Comparison of ENCODE assay signal across 8 cellular contexts in the genomic region with DNA sequence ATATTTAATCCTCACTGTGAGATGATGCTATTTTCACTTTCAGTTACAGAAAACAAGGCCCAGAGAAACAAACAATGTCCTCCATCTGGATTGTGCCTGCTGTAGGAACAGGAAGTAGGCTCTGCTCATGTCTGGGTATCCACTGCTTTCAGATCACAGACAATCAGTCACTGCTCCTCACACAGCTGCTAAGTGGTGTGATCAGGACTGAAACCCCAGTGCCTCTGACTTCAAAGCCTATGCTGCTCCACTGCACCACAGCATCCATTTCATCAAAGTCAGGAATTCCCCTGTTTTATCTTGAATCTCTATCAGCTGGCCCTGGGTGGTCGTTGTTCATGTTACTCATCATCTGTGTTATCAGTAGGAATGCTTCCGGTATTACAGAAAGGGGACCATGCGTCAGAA.
DNase-seq lines count a peak whose midpoint lies in the region; ATAC-seq, FAIRE-seq and TF ChIP-seq lines count a peak whose summit lies in the region.

No MANE protein-coding gene starts in this region.

- peak; percentile 94 for ATAC-seq in GM21367 (IDR thresholded peaks at IDR 0.05; ENCODE audit: unreplicated experiment)
- peak; percentile 97 to 99 for ATAC-seq in stimulated activated naive B cell treated with anti-CD40 and anti-IgM and Interleukin-4, amounts not matched to agents 10 μg/mL and 1 μg/mL and 100 μg/mL, for 72 hours (replicated peaks)

- DNase-seq in CD4-positive, alpha-beta memory T cell, result peak; percentile 13 to 65 (median 31)
- DNase-seq in HS-5 (ENCODE audit: low read depth), result peak; percentile 23
- DNase-seq in astrocyte (ENCODE audit: low read depth), result peak; percentile 70
- peak; percentile 26 for DNase-seq in stimulated activated naive B cell treated with anti-CD40 and anti-IgM and Interleukin-4, amounts not matched to agents 10 μg/mL and 1 μg/mL and 100 μg/mL, for 72 hours
- DNase-seq in HCEC 1CT, result no peak
- DNase-seq in esophagus muscularis mucosa (ENCODE audit: extremely low spot score), result no peak
- DNase-seq in osteocyte (ENCODE audit: extremely low spot score, unreplicated experiment), result no peak

- H3K9me3 ChIP-seq in CD4-positive, alpha-beta memory T cell (ENCODE audit: control insufficient read depth in 1 of 2, low read length in 2 of 2), result no peaks in the 10 kb centered on the region
- H3K9me3 ChIP-seq in astrocyte (ENCODE audit: insufficient read depth, low read depth, low read length), result no peaks in the 10 kb centered on the region
- peaks cover 0 to 4% (median 0%) of the 10 kb centered on the region in 4 donors for H3K9me3 ChIP-seq in esophagus muscularis mucosa

- peaks cover 26 to 51% (median 31%) of the 10 kb centered on the region in 4 donors for H3K4me1 Mint-ChIP-seq in CD4-positive, alpha-beta memory T cell
- H3K4me1 Mint-ChIP-seq in astrocyte (ENCODE audit: low read depth, unreplicated experiment), result peaks cover 5% of the 10 kb centered on the region
- H3K4me1 Mint-ChIP-seq in stimulated activated naive B cell treated with anti-CD40 and anti-IgM and Interleukin-4, amounts not matched to agents 10 μg/mL and 1 μg/mL and 100 μg/mL, for 72 hours, result peaks cover 11 to 28% of the 10 kb centered on the region in 2 donors
- peaks cover 21% of the 10 kb centered on the region for H3K4me1 Mint-ChIP-seq in osteocyte (ENCODE audit: unreplicated experiment)

- no peak for FAIRE-seq in astrocyte (lab: Jason Lieb, UNC)

- H4K20me1 ChIP-seq in astrocyte (ENCODE audit: insufficient read depth, low read length), result no peaks in the 10 kb centered on the region

- intact Hi-C loops in CD4-positive, alpha-beta memory T cell (cut with micrococcal nuclease), result no loop called here
- intact Hi-C loops in esophagus muscularis mucosa (cut with DNase I), result loop anchor here (10.0 kb wide), 1 partner anchor 522 kb away; no protein-coding TSS in a partner anchor

- peak overlapping the region in 5 of 8 donors; percentile 29 to 62 (median 51) for H3K4me3 Mint-ChIP-seq in CD4-positive, alpha-beta memory T cell
- H3K4me3 Mint-ChIP-seq in astrocyte (ENCODE audit: unreplicated experiment), result no peak overlapping the region
- H3K4me3 Mint-ChIP-seq in stimulated activated naive B cell treated with anti-CD40 and anti-IgM and Interleukin-4, amounts not matched to agents 10 μg/mL and 1 μg/mL and 100 μg/mL, for 72 hours, result no peak overlapping the region
- no peak overlapping the region for H3K4me3 Mint-ChIP-seq in osteocyte (ENCODE audit: unreplicated experiment)

- no peak for TF ChIP-seq POLR2A in esophagus muscularis mucosa (IDR thresholded peaks at IDR 0.05; ENCODE audit: low read depth)

- no peaks in the 10 kb centered on the region for H3K79me2 ChIP-seq in astrocyte (ENCODE audit: insufficient read depth, low read length)

- peaks cover 0 to 4% (median 0%) of the 10 kb centered on the region in 8 donors for H3K9me3 Mint-ChIP-seq in CD4-positive, alpha-beta memory T cell
- H3K9me3 Mint-ChIP-seq in astrocyte (ENCODE audit: unreplicated experiment) (peaks cover 3% of the 10 kb centered on the region), osteocyte (ENCODE audit: unreplicated experiment) (peaks cover 6% of the 10 kb centered on the region)
- peaks cover 0 to 7% of the 10 kb centered on the region in 2 donors for H3K9me3 Mint-ChIP-seq in stimulated activated naive B cell treated with anti-CD40 and anti-IgM and Interleukin-4, amounts not matched to agents 10 μg/mL and 1 μg/mL and 100 μg/mL, for 72 hours

- 78% methylated on average over 3 of the region's 3 CpGs for WGBS in esophagus muscularis mucosa

- peak overlapping the region in 6 of 7 donors; percentile 64 to 87 (median 82) for H3K27ac Mint-ChIP-seq in CD4-positive, alpha-beta memory T cell
- H3K27ac Mint-ChIP-seq in astrocyte (ENCODE audit: unreplicated experiment), result peak overlapping the region; percentile 17
- peak overlapping the region; percentile 31 for H3K27ac Mint-ChIP-seq in stimulated activated naive B cell treated with anti-CD40 and anti-IgM and Interleukin-4, amounts not matched to agents 10 μg/mL and 1 μg/mL and 100 μg/mL, for 72 hours
- no peak overlapping the region for H3K27ac Mint-ChIP-seq in osteocyte (ENCODE audit: unreplicated experiment)

- no peak overlapping the region for H3K27ac ChIP-seq in CD4-positive, alpha-beta memory T cell (ENCODE audit: low read depth, low read length)
- no peak overlapping the region for H3K27ac ChIP-seq in astrocyte (ENCODE audit: low read depth, low read length)
- H3K27ac ChIP-seq in esophagus muscularis mucosa (replicated peaks in 1 of 4), result no peak overlapping the region

- POLR2A ChIA-PET in CD4-positive, alpha-beta memory T cell (lab: Charles Lee; ENCODE audit: partially characterized antibody), result interaction anchor here (0.8 kb wide), 2 partner anchors 304 to 377 kb away, joined by 3 to 7 read pairs; partner anchors contain the start of gene TRIB2

- CTCF ChIA-PET in CD4-positive, alpha-beta memory T cell (lab: Charles Lee; ENCODE audit: partially characterized antibody), result interaction anchor here (1.7 to 5.7 kb wide), 5 partner anchors 12 to 517 kb away, joined by 4 to 105 read pairs (median 21); partner anchors contain the start of gene TRIB2

- peaks cover 36% of the 10 kb centered on the region for H3K4me1 ChIP-seq in CD4-positive, alpha-beta memory T cell (ENCODE audit: insufficient read depth, low read length)
- H3K4me1 ChIP-seq in astrocyte (ENCODE audit: insufficient read depth, low read length) (peaks cover 11% of the 10 kb centered on the region), esophagus muscularis mucosa (peaks cover 0 to 6% (median 0%) of the 10 kb centered on the region in 4 donors)

- no peaks in the 10 kb centered on the region for H3K36me3 ChIP-seq in CD4-positive, alpha-beta memory T cell (ENCODE audit: insufficient read depth, low read length)
- no peaks in the 10 kb centered on the region for H3K36me3 ChIP-seq in astrocyte (ENCODE audit: insufficient read depth, low read length)
- no peaks in the 10 kb centered on the region for H3K36me3 ChIP-seq in esophagus muscularis mucosa

- H3K27me3 Mint-ChIP-seq in CD4-positive, alpha-beta memory T cell, result no peaks in the 10 kb centered on the region
- no peaks in the 10 kb centered on the region for H3K27me3 Mint-ChIP-seq in astrocyte (ENCODE audit: low read depth, unreplicated experiment)
- no peaks in the 10 kb centered on the region for H3K27me3 Mint-ChIP-seq in stimulated activated naive B cell treated with anti-CD40 and anti-IgM and Interleukin-4, amounts not matched to agents 10 μg/mL and 1 μg/mL and 100 μg/mL, for 72 hours
- H3K27me3 Mint-ChIP-seq in osteocyte (ENCODE audit: unreplicated experiment), result no peaks in the 10 kb centered on the region

- peak overlapping the region; percentile 21 for H3K4me2 ChIP-seq in astrocyte (ENCODE audit: low read length)

- no peak overlapping the region for H3K4me3 ChIP-seq in CD4-positive, alpha-beta memory T cell (ENCODE audit: low read length in 2 of 2)
- H3K4me3 ChIP-seq in astrocyte (ENCODE audit: insufficient read depth, low read depth, low read length), result no peak overlapping the region
- H3K4me3 ChIP-seq in esophagus muscularis mucosa, result no peak overlapping the region

- H3K27me3 ChIP-seq in CD4-positive, alpha-beta memory T cell (ENCODE audit: insufficient read depth, low read length), result no peaks in the 10 kb centered on the region
- H3K27me3 ChIP-seq in astrocyte (ENCODE audit: insufficient read depth, low read length) (no peaks in the 10 kb centered on the region), esophagus muscularis mucosa (no peaks in the 10 kb centered on the region)

- TF ChIP-seq CTCF in astrocyte (IDR thresholded peaks at IDR 0.05; ENCODE audit: insufficient read depth, low read depth, low read length) (no peak), esophagus muscularis mucosa (IDR thresholded peaks at IDR 0.05) (no peak), osteocyte (IDR thresholded peaks at IDR 0.05) (no peak)

- no peaks in the 10 kb centered on the region for H3K36me3 Mint-ChIP-seq in CD4-positive, alpha-beta memory T cell
- peaks cover 3% of the 10 kb centered on the region for H3K36me3 Mint-ChIP-seq in astrocyte (ENCODE audit: low read depth, unreplicated experiment)
- H3K36me3 Mint-ChIP-seq in stimulated activated naive B cell treated with anti-CD40 and anti-IgM and Interleukin-4, amounts not matched to agents 10 μg/mL and 1 μg/mL and 100 μg/mL, for 72 hours, result peaks cover 0 to 3% of the 10 kb centered on the region in 2 donors
- no peaks in the 10 kb centered on the region for H3K36me3 Mint-ChIP-seq in osteocyte (ENCODE audit: unreplicated experiment)

- no peak for TF ChIP-seq EP300 in esophagus muscularis mucosa (IDR thresholded peaks at IDR 0.05)

- H2AFZ ChIP-seq in astrocyte (ENCODE audit: low read depth, low read length), result peak overlapping the region; percentile 50

- H3K9ac ChIP-seq in astrocyte (ENCODE audit: low read length), result no peak overlapping the region

Comparison
In these comparisons a context has a peak if more than half of its experiments do, and no peak if none do; other contexts are left out.
1. DNase-seq: peak in CD4-positive, alpha-beta memory T cell (5 of 5), HS-5 (single experiment), astrocyte (single experiment) and stimulated activated naive B cell treated with anti-CD40 and anti-IgM and Interleukin-4, amounts not matched to agents 10 μg/mL and 1 μg/mL and 100 μg/mL, for 72 hours (single experiment); none in HCEC 1CT (single experiment), esophagus muscularis mucosa (single experiment) and osteocyte (single experiment).
2. H3K4me3 Mint-ChIP-seq: peak in CD4-positive, alpha-beta memory T cell (5 of 8); none in astrocyte (single experiment), stimulated activated naive B cell treated with anti-CD40 and anti-IgM and Interleukin-4, amounts not matched to agents 10 μg/mL and 1 μg/mL and 100 μg/mL, for 72 hours (0 of 2) and osteocyte (single experiment).